Comparison of ENCODE assay signal across 17 cellular contexts in genomic region chr7:84027678-84028077, GRCh38.
DNase-seq lines count a peak whose midpoint lies in the region; ATAC-seq, FAIRE-seq and TF ChIP-seq lines count a peak whose summit lies in the region.
"Had no signal": no experiment of that assay in that cellular context is flagged by ENCODE, and none has a peak within 500 bp of the region (broad histone marks: within the 10 kb centered on the region; RNA-seq: fewer than 3 reads in every experiment).

No MANE protein-coding gene starts in this region.

- POLR2A ChIA-PET in Caco-2 (lab: Charles Lee) = no interaction called here
- POLR2A ChIA-PET in K562 (lab: Yijun Ruan, JAX) = no interaction called here

- H4K20me1 ChIP-seq in K562 (replicated peaks; ENCODE audit: control insufficient read depth, insufficient read depth, low read length) = no peaks in the 10 kb centered on the region

- no peak overlapping the region for H3K4me3 ChIP-seq in Caco-2 (ENCODE audit: low read depth, low read length)
- H3K4me3 ChIP-seq in K562 = no peak overlapping the region
- H3K4me3 ChIP-seq: GM23248 had no signal

- DNase-seq in Caco-2 (no peak), H54 (ENCODE audit: insufficient read length, low spot score) (no peak), RCC 7860 (ENCODE audit: low spot score) (no peak), K562 (ENCODE audit: extremely low read depth in 1 of 4, low spot score in 3 of 4) (no peak), kidney tubule cell (ENCODE audit: low spot score) (no peak), SKM-1 treated with dmso at 0.1 percent for 144 hours (lab: John Stamatoyannopoulos, UW; ENCODE audit: unreplicated experiment) (no peak), NCI-H146 (lab: John Stamatoyannopoulos, UW) (no peak)
- DNase-seq: C1 segment of cervical spinal cord; CD4-positive, alpha-beta memory T cell; COR-L47; DMS153; DND-41; GM23248; H9; HFFc6 had no signal

- no peaks in the 10 kb centered on the region for H3K9me1 ChIP-seq in K562 (ENCODE audit: control insufficient read depth, insufficient read depth, low read length)

- in situ Hi-C loops in K562 (cut with MboI) = no loop called here

- H3K27ac ChIP-seq in K562 (ENCODE audit: extremely low read depth, low read depth, low read length) = no peak overlapping the region
- H3K27ac ChIP-seq: GM23248 had no signal

- H2AFZ ChIP-seq in K562 (ENCODE audit: low read depth, low read length) = no peak overlapping the region
- H2AFZ ChIP-seq: GM23248 had no signal

- TF ChIP-seq CTCF in Caco-2 (IDR thresholded peaks at IDR 0.05; ENCODE audit: insufficient read depth in 1 of 2, low read depth in 1 of 2, low read length in 1 of 2, severe bottlenecking in 1 of 2, unreplicated experiment in 1 of 2) (no peak), K562 (IDR thresholded peaks at IDR 0.05 in 2 of 3, conservative IDR thresholded peaks at IDR 0.05 in 1 of 3; ENCODE audit: insufficient read depth in 2 of 3, low read depth in 1 of 3, low read length in 3 of 3) (no peak)

- WGBS in K562 (ENCODE audit: insufficient coverage, low coverage, missing lambda C conversion rate) = 3% methylated on average over 3 of the region's 3 CpGs

- TF ChIP-seq EP300 in K562 (IDR thresholded peaks at IDR 0.05; ENCODE audit: low read length) = no peak

- peak; percentile 53 for FAIRE-seq in H54 (lab: Jason Lieb, UNC)
- peak; percentile 5 for FAIRE-seq in RCC 7860 (lab: Jason Lieb, UNC)
- no peak for FAIRE-seq in K562 (lab: Jason Lieb, UNC)
- FAIRE-seq: GM12892, H1 had no signal

- no peaks in the 10 kb centered on the region; the same call in 1 of the 2 replicates for H3K9me3 ChIP-seq in Caco-2
- no peaks in the 10 kb centered on the region for H3K9me3 ChIP-seq in K562 (replicated peaks; ENCODE audit: control insufficient read depth, insufficient read depth, low read depth, low read length)

- no peaks in the 10 kb centered on the region for H3K27me3 Mint-ChIP-seq in Caco-2 (ENCODE audit: insufficient read depth, unreplicated experiment)
- H3K27me3 Mint-ChIP-seq: CD4-positive, alpha-beta memory T cell had no signal

- peaks cover 9% of the 10 kb centered on the region for H3K9me3 Mint-ChIP-seq in Caco-2 (ENCODE audit: unreplicated experiment)
- H3K9me3 Mint-ChIP-seq: H9, HFFc6 had no signal

- ATAC-seq in K562 = no peak

- H3K4me3 Mint-ChIP-seq in Caco-2 (ENCODE audit: unreplicated experiment) = peak overlapping the region; percentile 22
- H3K4me3 Mint-ChIP-seq: CD4-positive, alpha-beta memory T cell; H9; HFFc6 had no signal

- peaks cover 21% of the 10 kb centered on the region for H3K4me1 Mint-ChIP-seq in Caco-2 (ENCODE audit: low read depth, unreplicated experiment)

- H3K36me3 Mint-ChIP-seq in Caco-2 (ENCODE audit: insufficient read depth, unreplicated experiment) = peaks cover 39% of the 10 kb centered on the region
- H3K36me3 Mint-ChIP-seq: CD4-positive, alpha-beta memory T cell had no signal

- peak overlapping the region; percentile 42 for H3K27ac Mint-ChIP-seq in Caco-2 (ENCODE audit: unreplicated experiment)
- H3K27ac Mint-ChIP-seq: CD4-positive, alpha-beta memory T cell; HFFc6 had no signal

- TF ChIP-seq POLR2A in H54 (IDR thresholded peaks at IDR 0.05; ENCODE audit: low read depth, low read length) = no peak
- no peak for TF ChIP-seq POLR2A in K562 (conservative IDR thresholded peaks at IDR 0.05)

- intact Hi-C loops in Caco-2 (cut with micrococcal nuclease; ENCODE audit: unreplicated experiment) = no loop called here
- intact Hi-C loops in K562 (cut with micrococcal nuclease) = no loop called here

- H3K27me3 ChIP-seq in Caco-2 (replicated peaks; ENCODE audit: control insufficient read depth, insufficient read depth, low read length) (no peaks in the 10 kb centered on the region), K562 (ENCODE audit: control insufficient read depth in 2 of 2, insufficient read depth in 2 of 2, low read length in 2 of 2) (no peaks in the 10 kb centered on the region)

- no peak overlapping the region for H3K4me2 ChIP-seq in K562 (ENCODE audit: insufficient read depth, low read length)

- H3K9ac ChIP-seq in K562 (ENCODE audit: insufficient read depth in 1 of 2, low read depth in 2 of 2, low read length in 2 of 2) = no peak overlapping the region
- H3K9ac ChIP-seq: GM23248 had no signal

- H3K36me3 ChIP-seq in Caco-2 (ENCODE audit: control insufficient read depth, insufficient read depth, low read length) (no peaks in the 10 kb centered on the region; the same call in none of the 2 replicates), K562 (ENCODE audit: control insufficient read depth, insufficient read depth, low read length) (no peaks in the 10 kb centered on the region)

- no peak for TF ChIP-seq RAD21 in K562 (CRISPR knock-in tag; conservative IDR thresholded peaks at IDR 0.05 in 1 of 2, IDR thresholded peaks at IDR 0.05 in 1 of 2)

- CTCF ChIA-PET in Caco-2 (lab: Charles Lee) (no interaction called here), K562 (lab: Yijun Ruan, JAX; ENCODE audit: low intra/inter-chr PET ratio) (no interaction called here)

- H3K4me1 ChIP-seq in Caco-2 = peaks cover 49% of the 10 kb centered on the region
- H3K4me1 ChIP-seq in K562 (replicated peaks in 1 of 2; ENCODE audit: control insufficient read depth in 2 of 2, insufficient read depth in 2 of 2, low read length in 2 of 2) = no peaks in the 10 kb centered on the region

- H3K79me2 ChIP-seq in K562 (ENCODE audit: control insufficient read depth, insufficient read depth, low read length) = no peaks in the 10 kb centered on the region

- BruUV-seq in Caco-2 (replicated peaks; lab: Mats Ljungman, UMichigan) (no TSS peak), K562 (replicated peaks; lab: Mats Ljungman, UMichigan) (no TSS peak)

TF ChIP-seq in K562, 482 proteins besides CTCF, POLR2A, EP300 and RAD21:
- TF ChIP-seq VEZF1 (CRISPR knock-in tag; IDR thresholded peaks at IDR 0.05) (no peak), HDGF (IDR thresholded peaks at IDR 0.05) (no peak), MBD2 (IDR thresholded peaks at IDR 0.05; ENCODE audit: borderline replicate concordance, low read depth) (no peak), TAF7 (tag; IDR thresholded peaks at IDR 0.05) (no peak), ZNF395 (CRISPR knock-in tag; IDR thresholded peaks at IDR 0.05) (no peak), CEBPB (tag; IDR thresholded peaks at IDR 0.05) (peak; percentile 56), CEBPG (CRISPR knock-in tag; IDR thresholded peaks at IDR 0.05) (no peak), CEBPG (tag; conservative IDR thresholded peaks at IDR 0.05 in 1 of 2, IDR thresholded peaks at IDR 0.05 in 1 of 2) (peak in 1 of 2 experiments; percentile 71; a peak in 2 of 4 replicates), ZNF696 (CRISPR knock-in tag; conservative IDR thresholded peaks at IDR 0.05) (no peak), CREB5 (CRISPR knock-in tag; IDR thresholded peaks at IDR 0.05) (no peak), ZNF316 (IDR thresholded peaks at IDR 0.05) (no peak)
